Comparison of ENCODE assay signal across 12 cellular contexts in genomic region chr22:39150848-39151215, GRCh38. TPM values are rescaled to one million over a fixed set of nuclear protein-coding genes. Genes with fewer than 3 reads are reported as not detected.
DNase-seq lines count a peak whose midpoint lies in the region; ATAC-seq and TF ChIP-seq lines count a peak whose summit lies in the region.
"Had no signal": no experiment of that assay in that cellular context is flagged by ENCODE, and none has a peak within 500 bp of the region (broad histone marks: within the 10 kb centered on the region; RNA-seq: fewer than 3 reads in every experiment).

No MANE protein-coding gene starts in this region.

- H3K4me3 ChIP-seq in thyroid gland (replicated peaks in 1 of 3), result peak overlapping the region in 1 of 3 donors; percentile 58

- H3K36me3 Mint-ChIP-seq in activated T-cell treated with anti-CD3 and anti-CD28 coated beads, Interleukin-2, amount 50 U/mL, for 72 hours (ENCODE audit: insufficient read depth in 2 of 2), result peaks cover 0 to 1% of the 10 kb centered on the region in 2 donors
- H3K36me3 Mint-ChIP-seq in activated naive CD8-positive, alpha-beta T cell treated with anti-CD3 and anti-CD28 coated beads, Interleukin-2, amount 10 ng/mL, durations not matched to agents 7 days and 5 days, result no peaks in the 10 kb centered on the region
- no peaks in the 10 kb centered on the region for H3K36me3 Mint-ChIP-seq in memory B cell

- POLR2A ChIA-PET in activated naive CD8-positive, alpha-beta T cell treated with anti-CD3 and anti-CD28 coated beads, Interleukin-2, amount 10 ng/mL, durations not matched to agents 7 days and 5 days (lab: Charles Lee), result interaction anchor here (2.1 to 3.2 kb wide), 2 partner anchors 168 to 169 kb away, joined by 19 to 23 read pairs; partner anchors contain the start of gene RPL3

- H3K36me3 ChIP-seq in thyroid gland, result no peaks in the 10 kb centered on the region

- peaks cover 21% of the 10 kb centered on the region for H3K27me3 Mint-ChIP-seq in activated T-cell treated with anti-CD3 and anti-CD28 coated beads, Interleukin-2, amount 50 U/mL, for 72 hours (ENCODE audit: low read depth)
- peaks cover 20% of the 10 kb centered on the region for H3K27me3 Mint-ChIP-seq in activated naive CD8-positive, alpha-beta T cell treated with anti-CD3 and anti-CD28 coated beads, Interleukin-2, amount 10 ng/mL, durations not matched to agents 7 days and 5 days
- peaks cover 6% of the 10 kb centered on the region for H3K27me3 Mint-ChIP-seq in memory B cell

- peaks cover 47% of the 10 kb centered on the region for H3K4me1 Mint-ChIP-seq in activated T-cell treated with anti-CD3 and anti-CD28 coated beads, Interleukin-2, amount 50 U/mL, for 72 hours (ENCODE audit: low read depth)
- peaks cover 14% of the 10 kb centered on the region for H3K4me1 Mint-ChIP-seq in activated naive CD8-positive, alpha-beta T cell treated with anti-CD3 and anti-CD28 coated beads, Interleukin-2, amount 10 ng/mL, durations not matched to agents 7 days and 5 days
- peaks cover 39% of the 10 kb centered on the region for H3K4me1 Mint-ChIP-seq in memory B cell

- no peak for TF ChIP-seq CTCF in thyroid gland (IDR thresholded peaks at IDR 0.05)

- no peaks in the 10 kb centered on the region for H3K9me3 ChIP-seq in thyroid gland

- peak overlapping the region; percentile 72 for H3K27ac Mint-ChIP-seq in activated T-cell treated with anti-CD3 and anti-CD28 coated beads, Interleukin-2, amount 50 U/mL, for 72 hours
- H3K27ac Mint-ChIP-seq in activated naive CD8-positive, alpha-beta T cell treated with anti-CD3 and anti-CD28 coated beads, Interleukin-2, amount 10 ng/mL, durations not matched to agents 7 days and 5 days, result peak overlapping the region; percentile 33
- H3K27ac Mint-ChIP-seq in memory B cell, result peak overlapping the region; percentile 97

- H3K4me1 ChIP-seq in thyroid gland, result peaks cover 19 to 40% of the 10 kb centered on the region in 2 donors

- H3K27me3 ChIP-seq in thyroid gland, result no peaks in the 10 kb centered on the region

- no peak for DNase-seq in activated T-cell treated with anti-CD3 and anti-CD28 coated beads, Interleukin-2, amount 50 U/mL, for 72 hours
- DNase-seq in activated T-cell treated with anti-CD3 and anti-CD28 coated beads for 4 hours (no peak), memory B cell (ENCODE audit: low spot score in 2 of 2) (no peak), thyroid gland (peak in 1 of 2 donors; percentile 37), left lobe of liver (ENCODE audit: low spot score) (no peak)
- peak; percentile 30 for DNase-seq in activated naive CD8-positive, alpha-beta T cell treated with anti-CD3 and anti-CD28 coated beads, Interleukin-2, amount 10 ng/mL, durations not matched to agents 7 days and 5 days
- no peak for DNase-seq in stimulated activated CD8-positive, alpha-beta memory T cell treated with anti-CD3 and anti-CD28 coated beads, Interleukin-4, amount 100 ng/mL, for 48 hours
- DNase-seq: AML-193, NCI-H1105 treated with DMSO at 0.1 percent for 48 hours had no signal

- intact Hi-C loops in thyroid gland (cut with DNase I), result no loop called here

- WGBS in thyroid gland, 2 donors, result 58 to 66% methylated on average over 6 of the region's 6 CpGs

- ATAC-seq in activated T-cell treated with anti-CD3 and anti-CD28 coated beads, Interleukin-2, amount 50 U/mL, for 72 hours (replicated peaks in 1 of 2), result no peak
- no peak for ATAC-seq in activated naive CD8-positive, alpha-beta T cell treated with anti-CD3 and anti-CD28 coated beads, Interleukin-2, amount 10 ng/mL, durations not matched to agents 7 days and 5 days (ENCODE audit: low read depth)
- no peak for ATAC-seq in memory B cell (ENCODE audit: low read depth)
- ATAC-seq in HG03439 (IDR thresholded peaks at IDR 0.05; ENCODE audit: unreplicated experiment), result no peak
- no peak for ATAC-seq in left lobe of liver

- no peaks in the 10 kb centered on the region for H3K9me3 Mint-ChIP-seq in activated T-cell treated with anti-CD3 and anti-CD28 coated beads, Interleukin-2, amount 50 U/mL, for 72 hours
- no peaks in the 10 kb centered on the region for H3K9me3 Mint-ChIP-seq in activated naive CD8-positive, alpha-beta T cell treated with anti-CD3 and anti-CD28 coated beads, Interleukin-2, amount 10 ng/mL, durations not matched to agents 7 days and 5 days
- H3K9me3 Mint-ChIP-seq in memory B cell, result no peaks in the 10 kb centered on the region

- TF ChIP-seq POLR2A in thyroid gland (IDR thresholded peaks at IDR 0.05), result no peak

- H3K4me3 Mint-ChIP-seq in activated T-cell treated with anti-CD3 and anti-CD28 coated beads, Interleukin-2, amount 50 U/mL, for 72 hours, result peak overlapping the region; percentile 80 to 88
- peak overlapping the region; percentile 66 for H3K4me3 Mint-ChIP-seq in activated naive CD8-positive, alpha-beta T cell treated with anti-CD3 and anti-CD28 coated beads, Interleukin-2, amount 10 ng/mL, durations not matched to agents 7 days and 5 days
- H3K4me3 Mint-ChIP-seq in memory B cell, result peak overlapping the region; percentile 97

- peak overlapping the region in 2 of 3 donors; percentile 62 to 89 for H3K27ac ChIP-seq in thyroid gland

RNA-seq across cellular contexts. Expression of gene CBX7, which starts 1.6 kb away (rescaled TPM):
- total RNA-seq in activated T-cell treated with anti-CD3 and anti-CD28 coated beads, Interleukin-2, amount 50 U/mL, for 72 hours, result 10 to 100 TPM; 41.5 to 61.0 TPM
- 10 to 100 TPM; 64.2 to 71.3 TPM for total RNA-seq in activated naive CD8-positive, alpha-beta T cell treated with anti-CD3 and anti-CD28 coated beads, Interleukin-2, amount 10 ng/mL, durations not matched to agents 7 days and 5 days
- total RNA-seq in thyroid gland (10 to 100 TPM; 49.2 to 88.0 (median 61.9) TPM), left lobe of liver (15.7 TPM)

RNA-seq across cellular contexts. Expression of gene APOBEC3H, which starts 53.8 kb away (rescaled TPM):
- total RNA-seq in activated T-cell treated with anti-CD3 and anti-CD28 coated beads, Interleukin-2, amount 50 U/mL, for 72 hours, result 10 to 100 TPM; 21.9 to 24.4 TPM
- 10 to 100 TPM; 75.5 to 84.9 TPM for total RNA-seq in activated naive CD8-positive, alpha-beta T cell treated with anti-CD3 and anti-CD28 coated beads, Interleukin-2, amount 10 ng/mL, durations not matched to agents 7 days and 5 days
- total RNA-seq in thyroid gland (under 1 TPM in 1 of 4 donors, not detected in 3; 0.67 TPM), left lobe of liver (not detected)
- total RNA-seq: dermis microvascular lymphatic vessel endothelial cell, lung microvascular endothelial cell had no signal

Comparison
In these comparisons a context has a peak if more than half of its experiments do, and no peak if none do; other contexts are left out.
1. H3K27ac Mint-ChIP-seq: peak in every context shown above with its lines; median percentile 97 in memory B cell; 72 in activated T-cell treated with anti-CD3 and anti-CD28 coated beads, Interleukin-2, amount 50 U/mL, for 72 hours; 33 in activated naive CD8-positive, alpha-beta T cell treated with anti-CD3 and anti-CD28 coated beads, Interleukin-2, amount 10 ng/mL, durations not matched to agents 7 days and 5 days.
2. RNA of gene APOBEC3H, which starts 53.8 kb away (total RNA-seq): 75.5 to 84.9 TPM in activated naive CD8-positive, alpha-beta T cell treated with anti-CD3 and anti-CD28 coated beads, Interleukin-2, amount 10 ng/mL, durations not matched to agents 7 days and 5 days and 21.9 to 24.4 TPM in activated T-cell treated with anti-CD3 and anti-CD28 coated beads, Interleukin-2, amount 50 U/mL, for 72 hours; 0.67 TPM in thyroid gland and not detected in left lobe of liver (single experiment); every median in the first group is over 10 times any median in the second.
3. Peak in every context shown above with its lines, with median percentiles within 50 percentile points of each other: H3K4me3 Mint-ChIP-seq.